ENCODE assay signal across 8 cellular contexts in genomic region chr12:40622246-40622838, GRCh38.
A peak's percentile ranks its signal among the peaks of the same experiment; 100 is the strongest.
DNase-seq lines count a peak whose midpoint lies in the region; ATAC-seq and TF ChIP-seq lines count a peak whose summit lies in the region.

No MANE protein-coding gene starts in this region.

- H3K27me3 ChIP-seq in GM23338 (ENCODE audit: insufficient read depth) (no peaks in the 10 kb centered on the region), psoas muscle (ENCODE audit: insufficient read depth in 3 of 3, low read length in 2 of 3) (no peaks in the 10 kb centered on the region)

- POLR2A ChIA-PET in activated CD8-positive, alpha-beta T cell treated with anti-CD3 and anti-CD28 coated beads for 36 hours (lab: Charles Lee) = no interaction called here

- no peak overlapping the region for H3K27ac Mint-ChIP-seq in GM23338
- no peak overlapping the region for H3K27ac Mint-ChIP-seq in activated CD8-positive, alpha-beta T cell treated with anti-CD3 and anti-CD28 coated beads for 36 hours

- H3K4me1 ChIP-seq in GM23338 (ENCODE audit: insufficient read depth) (no peaks in the 10 kb centered on the region), psoas muscle (no peaks in the 10 kb centered on the region)

- H3K4me3 ChIP-seq in GM23338 (no peak overlapping the region), psoas muscle (no peak overlapping the region)

- no peaks in the 10 kb centered on the region for H3K4me1 Mint-ChIP-seq in GM23338
- H3K4me1 Mint-ChIP-seq in activated CD8-positive, alpha-beta T cell treated with anti-CD3 and anti-CD28 coated beads for 36 hours (ENCODE audit: low read depth) = no peaks in the 10 kb centered on the region

- intact Hi-C loops in activated CD8-positive, alpha-beta T cell treated with anti-CD3 and anti-CD28 coated beads for 36 hours (cut with micrococcal nuclease) = loop anchor here (2.0 kb wide), 1 partner anchor 298 kb away; no protein-coding TSS in a partner anchor
- intact Hi-C loops in psoas muscle (cut with DNase I) = loop anchor here in 1 of 2 donors (5.0 kb wide), 1 partner anchor 300 kb away; no protein-coding TSS in a partner anchor

- H3K27me3 Mint-ChIP-seq in GM23338 (ENCODE audit: insufficient read depth, low read depth, poor library complexity) = peaks cover 4% of the 10 kb centered on the region
- no peaks in the 10 kb centered on the region for H3K27me3 Mint-ChIP-seq in activated CD8-positive, alpha-beta T cell treated with anti-CD3 and anti-CD28 coated beads for 36 hours

- 0 out of 3 replicates have a peak, but pooled peaks cover 4% of the 10 kb centered on the region for H3K9me3 Mint-ChIP-seq in GM23338
- H3K9me3 Mint-ChIP-seq in activated CD8-positive, alpha-beta T cell treated with anti-CD3 and anti-CD28 coated beads for 36 hours = no peaks in the 10 kb centered on the region

- peaks cover 9% of the 10 kb centered on the region; the same call in 1 of the 2 replicates for H3K9me2 ChIP-seq in GM23338 (ENCODE audit: insufficient read depth)

- no peaks in the 10 kb centered on the region for H4K20me1 ChIP-seq in GM23338 (replicated peaks; ENCODE audit: insufficient read depth)

- TF ChIP-seq CTCF in GM23338 (conservative IDR thresholded peaks at IDR 0.05; ENCODE audit: low read depth in 2 of 2) (peak; percentile 79 to 95), psoas muscle (IDR thresholded peaks at IDR 0.05) (peak; percentile 52)
- TF ChIP-seq CTCF in activated CD8-positive, alpha-beta T cell treated with anti-CD3 and anti-CD28 coated beads for 36 hours (IDR thresholded peaks at IDR 0.05) = peak; percentile 65

- peak; percentile 71 for ATAC-seq in GM23338
- no peak for ATAC-seq in activated CD8-positive, alpha-beta T cell treated with anti-CD3 and anti-CD28 coated beads for 36 hours
- ATAC-seq in psoas muscle = no peak
- ATAC-seq in HG03025 (IDR thresholded peaks at IDR 0.05; ENCODE audit: low FRiP score, unreplicated experiment) = no peak

- H3K4me2 ChIP-seq in GM23338 = no peak overlapping the region

- H3K9me3 ChIP-seq in psoas muscle = no peaks in the 10 kb centered on the region

- no peak overlapping the region for H3K4me3 Mint-ChIP-seq in GM23338
- no peak overlapping the region for H3K4me3 Mint-ChIP-seq in activated CD8-positive, alpha-beta T cell treated with anti-CD3 and anti-CD28 coated beads for 36 hours

- no peaks in the 10 kb centered on the region for H3K79me2 ChIP-seq in GM23338 (replicated peaks; ENCODE audit: insufficient read depth)

- H2AFZ ChIP-seq in GM23338 = no peak overlapping the region

- WGBS in psoas muscle, 3 donors = 30 to 38% (median 36%) methylated on average over 3 of the region's 3 CpGs

- H3K27ac ChIP-seq in GM23338 (ENCODE audit: low read depth) (no peak overlapping the region), psoas muscle (no peak overlapping the region)

- H3K36me3 Mint-ChIP-seq in GM23338 (ENCODE audit: low read depth) = peaks cover 2% of the 10 kb centered on the region; the same call in 1 of the 3 replicates
- H3K36me3 Mint-ChIP-seq in activated CD8-positive, alpha-beta T cell treated with anti-CD3 and anti-CD28 coated beads for 36 hours (ENCODE audit: low read depth) = no peaks in the 10 kb centered on the region

- DNase-seq in Daoy (ENCODE audit: low read depth) = peak; percentile 2
- peak; percentile 80 for DNase-seq in GM23338 (ENCODE audit: low spot score)
- DNase-seq in NCI-H146 (lab: John Stamatoyannopoulos, UW) = peak; percentile 18
- peak; percentile 68 for DNase-seq in activated CD8-positive, alpha-beta T cell treated with anti-CD3 and anti-CD28 coated beads for 36 hours
- DNase-seq in glomerular visceral epithelial cell (ENCODE audit: extremely low spot score) = peak; percentile 35
- DNase-seq in psoas muscle = peak in 1 of 2 donors; percentile 30
- DNase-seq in DMS79 (lab: John Stamatoyannopoulos, UW) = no peak

- no peaks in the 10 kb centered on the region for H3K36me3 ChIP-seq in GM23338 (ENCODE audit: insufficient read depth)
- H3K36me3 ChIP-seq in psoas muscle (ENCODE audit: insufficient read depth in 1 of 2, low read depth in 1 of 2) = no peaks in the 10 kb centered on the region

- no peaks in the 10 kb centered on the region for H3F3A ChIP-seq in GM23338 (replicated peaks; ENCODE audit: low read depth)

- CTCF ChIA-PET in activated CD8-positive, alpha-beta T cell treated with anti-CD3 and anti-CD28 coated beads for 36 hours (lab: Charles Lee) = interaction anchor here (0.7 to 1.0 kb wide), 3 partner anchors 9 to 298 kb away, joined by 3 to 5 read pairs (median 3); no protein-coding TSS in a partner anchor

TF ChIP-seq in GM23338, 12 proteins besides CTCF, POLR2A, EP300 and RAD21 (continues in another document):
- TF ChIP-seq EZH2 (IDR thresholded peaks at IDR 0.05; ENCODE audit: low read depth, unreplicated experiment) = no peak
- no peak for TF ChIP-seq REST (IDR thresholded peaks at IDR 0.05; ENCODE audit: unreplicated experiment)
- TF ChIP-seq ETS1 (IDR thresholded peaks at IDR 0.05) = no peak
